In the genomic region with DNA sequence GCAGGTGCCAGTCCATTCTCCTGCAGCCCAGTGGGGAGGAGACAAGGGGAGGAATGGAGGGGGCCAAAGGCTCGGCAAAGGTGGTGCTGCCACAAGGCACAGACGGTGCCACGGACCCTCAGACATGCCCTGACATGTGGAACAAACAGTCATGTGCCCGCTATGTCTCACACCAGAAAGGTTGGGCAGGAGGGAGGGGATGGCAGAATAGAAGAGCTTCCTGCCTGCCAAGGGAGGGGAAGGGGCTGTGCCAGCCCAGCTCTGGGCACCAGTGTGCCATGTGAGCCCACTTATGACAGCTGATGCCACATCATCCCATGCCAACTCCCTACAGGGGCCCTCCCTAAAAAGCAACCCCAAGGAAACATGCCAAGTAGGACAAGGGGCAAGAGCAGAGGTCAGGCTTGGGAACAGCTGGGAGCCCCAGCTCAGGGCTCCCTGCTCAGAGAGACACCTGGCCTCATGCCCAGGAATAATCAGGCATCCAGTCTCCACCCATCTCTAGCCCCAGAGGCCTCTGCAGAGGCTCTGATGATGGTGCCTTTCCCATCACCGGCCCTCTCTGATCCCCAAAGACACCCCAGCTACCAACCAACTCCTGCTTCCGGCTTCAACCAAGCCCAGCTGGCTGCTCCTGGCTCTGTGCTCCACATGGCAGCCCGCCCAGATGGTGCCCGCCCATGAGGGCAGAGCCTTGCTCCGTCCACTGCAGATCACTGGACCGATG, we compare ENCODE assay signal across 10 cellular contexts. TPM values are rescaled to one million over a fixed set of nuclear protein-coding genes. Genes with fewer than 3 reads are reported as not detected.
DNase-seq lines count a peak whose midpoint lies in the region; ATAC-seq and TF ChIP-seq lines count a peak whose summit lies in the region.
"Had no signal": no experiment of that assay in that cellular context is flagged by ENCODE, and none has a peak within 500 bp of the region (broad histone marks: within the 10 kb centered on the region; RNA-seq: fewer than 3 reads in every experiment).

No MANE protein-coding gene starts in this region.

- no peak for TF ChIP-seq CTCF in right lobe of liver (IDR thresholded peaks at IDR 0.05)

- H3K27ac ChIP-seq in caudate nucleus (ENCODE audit: low read depth, low read length) (peak overlapping the region; percentile 93), right lobe of liver (no peak overlapping the region)
- H3K27ac ChIP-seq: VCaP had no signal

- H3K4me1 ChIP-seq in right lobe of liver: peaks cover 0 to 16% (median 6%) of the 10 kb centered on the region in 4 donors

- ATAC-seq in right lobe of liver (peak; percentile 84 to 93 (median 90)), GM21360 (IDR thresholded peaks at IDR 0.05; ENCODE audit: unreplicated experiment) (no peak)
- no peak for ATAC-seq in stimulated activated naive CD8-positive, alpha-beta T cell treated with anti-CD3 and anti-CD28 coated beads, Interleukin-15, Interleukin-2, amounts not matched to agents 100 U/mL and 50 U/mL, for 24 hours
- ATAC-seq: naive thymus-derived CD4-positive, alpha-beta T cell had no signal

- WGBS in right lobe of liver (ENCODE audit: insufficient coverage, low coverage, low lambda C conversion rate, missing lambda C conversion rate): 22% methylated on average over 8 of the region's 10 CpGs

- H3K4me3 ChIP-seq in right lobe of liver: no peak overlapping the region

- DNase-seq in AG20443 (ENCODE audit: low spot score) (peak; percentile 61), NCI-H128 (lab: John Stamatoyannopoulos, UW; ENCODE audit: unreplicated experiment) (peak; percentile 64), caudate nucleus (lab: John Stamatoyannopoulos, UW) (peak in 59 of 61 donors; percentile 39 to 93 (median 84)), right lobe of liver (peak; percentile 68 to 80 (median 78)), DMS114 treated with DMSO at 0.1 percent for 48 hours (lab: John Stamatoyannopoulos, UW; ENCODE audit: unreplicated experiment) (no peak)
- DNase-seq in stimulated activated naive CD4-positive, alpha-beta T cell (lab: John Stamatoyannopoulos, UW): no peak
- no peak for DNase-seq in stimulated activated naive CD8-positive, alpha-beta T cell treated with anti-CD3 and anti-CD28 coated beads, Interleukin-15, Interleukin-2, amounts not matched to agents 100 U/mL and 50 U/mL, for 24 hours
- DNase-seq: naive thymus-derived CD4-positive, alpha-beta T cell had no signal

- H3K9me3 ChIP-seq in right lobe of liver: no peaks in the 10 kb centered on the region

- intact Hi-C loops in right lobe of liver (cut with DNase I): no loop called here

- TF ChIP-seq POLR2A in right lobe of liver (IDR thresholded peaks at IDR 0.05): no peak

- no peaks in the 10 kb centered on the region for H3K36me3 ChIP-seq in right lobe of liver

- H3K27me3 ChIP-seq in right lobe of liver: no peaks in the 10 kb centered on the region

RNA-seq across cellular contexts. Expression of a gene that starts 10.4 kb away (rescaled TPM):
- under 1 TPM in 2 of 6 experiments, not detected in 4; 0.06 TPM for total RNA-seq in right lobe of liver

RNA-seq across cellular contexts. Expression of a gene that starts 50.0 kb away (rescaled TPM):
- total RNA-seq in right lobe of liver: 1 to 10 TPM in 5 of 6 experiments, under 1 TPM in 1; 0.73 to 3.5 (median 1.9) TPM

Comparison
In these comparisons a context has a peak if more than half of its experiments do, and no peak if none do; other contexts are left out.
1. DNase-seq: peak in AG20443 (single experiment), NCI-H128 (single experiment), caudate nucleus (59 of 61) and right lobe of liver (3 of 3); none in stimulated activated naive CD4-positive, alpha-beta T cell (0 of 6), stimulated activated naive CD8-positive, alpha-beta T cell treated with anti-CD3 and anti-CD28 coated beads, Interleukin-15, Interleukin-2, amounts not matched to agents 100 U/mL and 50 U/mL, for 24 hours (single experiment) and DMS114 treated with DMSO at 0.1 percent for 48 hours (single experiment).
2. ATAC-seq: peak in right lobe of liver (4 of 4); none in stimulated activated naive CD8-positive, alpha-beta T cell treated with anti-CD3 and anti-CD28 coated beads, Interleukin-15, Interleukin-2, amounts not matched to agents 100 U/mL and 50 U/mL, for 24 hours (single experiment) and GM21360 (single experiment).